ENCODE assay signal across 8 cellular contexts in the genomic region with DNA sequence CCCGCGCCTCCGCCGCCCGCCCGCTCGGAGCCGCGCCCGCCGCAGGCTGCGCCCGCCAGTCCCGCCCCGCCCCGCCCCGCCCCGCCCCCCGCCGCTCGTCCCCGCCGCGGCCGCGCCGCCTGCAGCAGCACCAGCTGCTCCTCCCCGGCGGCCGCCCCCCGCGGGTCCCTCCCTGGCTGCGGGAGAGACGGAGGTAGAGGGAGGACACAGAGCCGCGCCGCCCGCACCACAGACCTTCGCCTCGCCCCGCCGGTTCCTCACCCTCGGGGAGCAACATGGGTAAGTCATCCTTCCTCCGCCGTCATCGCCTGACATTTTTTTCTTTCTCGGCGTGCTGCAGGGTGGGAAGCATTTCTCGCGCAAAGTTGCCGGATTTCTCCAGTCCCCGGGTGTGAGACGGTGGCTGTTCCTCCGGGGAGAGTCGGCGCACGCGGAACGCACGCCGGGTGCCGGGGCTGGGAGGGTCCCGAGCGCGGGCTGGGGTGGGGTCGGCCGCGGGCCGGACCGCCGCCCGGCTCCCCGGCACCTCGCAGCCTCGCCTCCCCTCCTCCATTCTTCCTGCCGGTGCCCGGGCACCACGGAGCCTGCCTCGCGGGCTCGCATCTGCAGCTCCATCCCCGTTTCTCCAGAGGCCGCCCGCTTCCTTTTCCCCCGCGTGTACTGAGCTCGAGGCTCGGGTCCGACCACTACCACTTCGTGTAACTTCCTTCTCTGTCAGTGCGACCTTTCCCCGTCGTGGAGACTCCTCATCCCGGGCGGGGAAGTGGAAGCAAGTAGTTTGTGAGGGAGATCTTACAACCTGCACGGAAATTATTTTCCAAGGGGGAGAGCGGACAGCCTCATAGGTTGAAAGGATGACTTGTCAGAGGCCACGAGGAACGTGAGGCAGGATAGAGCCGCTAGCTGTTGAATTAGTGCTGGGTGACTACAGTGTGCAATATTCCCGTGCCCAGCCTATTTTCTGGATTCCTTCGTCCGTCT. TPM values are rescaled to one million over a fixed set of nuclear protein-coding genes. Genes with fewer than 3 reads are reported as not detected.
DNase-seq lines count a peak whose midpoint lies in the region; ATAC-seq and TF ChIP-seq lines count a peak whose summit lies in the region.

A gene with protein sequence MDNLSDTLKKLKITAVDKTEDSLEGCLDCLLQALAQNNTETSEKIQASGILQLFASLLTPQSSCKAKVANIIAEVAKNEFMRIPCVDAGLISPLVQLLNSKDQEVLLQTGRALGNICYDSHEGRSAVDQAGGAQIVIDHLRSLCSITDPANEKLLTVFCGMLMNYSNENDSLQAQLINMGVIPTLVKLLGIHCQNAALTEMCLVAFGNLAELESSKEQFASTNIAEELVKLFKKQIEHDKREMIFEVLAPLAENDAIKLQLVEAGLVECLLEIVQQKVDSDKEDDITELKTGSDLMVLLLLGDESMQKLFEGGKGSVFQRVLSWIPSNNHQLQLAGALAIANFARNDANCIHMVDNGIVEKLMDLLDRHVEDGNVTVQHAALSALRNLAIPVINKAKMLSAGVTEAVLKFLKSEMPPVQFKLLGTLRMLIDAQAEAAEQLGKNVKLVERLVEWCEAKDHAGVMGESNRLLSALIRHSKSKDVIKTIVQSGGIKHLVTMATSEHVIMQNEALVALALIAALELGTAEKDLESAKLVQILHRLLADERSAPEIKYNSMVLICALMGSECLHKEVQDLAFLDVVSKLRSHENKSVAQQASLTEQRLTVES (plus strand): TSS at position 94 of the 981 bp plus-strand sequence. CDS start 182 bp downstream, at position 276.

- no TSS peak for BruUV-seq in OCI-LY7 (replicated peaks; lab: Mats Ljungman, UMichigan)

- peak within 1 kb of the TSS; percentile 99 for H3K27ac Mint-ChIP-seq in neural crest cell (ENCODE audit: unreplicated experiment)

- no peaks in the 10 kb centered on the region for H3K36me3 Mint-ChIP-seq in neural crest cell (ENCODE audit: low read depth)

- POLR2A ChIA-PET in OCI-LY7 (lab: Charles Lee) = interaction anchor here (0.7 to 3.4 kb wide), 16 partner anchors 9 to 808 kb away, joined by 3 to 21 read pairs (median 4); a partner anchor contains a TSS

- H3K9me3 Mint-ChIP-seq in neural crest cell = no peaks in the 10 kb centered on the region

- H3K9me2 ChIP-seq in OCI-LY7 (ENCODE audit: insufficient read depth, low read length) = no peaks in the 10 kb centered on the region

- peaks cover 37% of the 10 kb centered on the region for H3K4me1 Mint-ChIP-seq in neural crest cell

- peak; percentile 6 for ATAC-seq in GM19351 (IDR thresholded peaks at IDR 0.05; ENCODE audit: unreplicated experiment)
- peak; percentile 4 for ATAC-seq in HG03460 (IDR thresholded peaks at IDR 0.05; ENCODE audit: unreplicated experiment)
- peak; percentile 51 for ATAC-seq in foreskin keratinocyte

- peaks cover 2% of the 10 kb centered on the region; the same call in 1 of the 2 replicates for H3K9me3 ChIP-seq in OCI-LY7 (ENCODE audit: low read length)

- H3K79me2 ChIP-seq in OCI-LY7 (ENCODE audit: insufficient read depth, low read depth, low read length) = peaks cover 63% of the 10 kb centered on the region

- H3K4me1 ChIP-seq in OCI-LY7 (ENCODE audit: insufficient read depth, low read length, poor library complexity, severe bottlenecking) (peaks cover 23% of the 10 kb centered on the region), foreskin keratinocyte (peaks cover 5% of the 10 kb centered on the region)

- H3K27me3 Mint-ChIP-seq in neural crest cell (ENCODE audit: low read depth) = no peaks in the 10 kb centered on the region

- H2AFZ ChIP-seq in OCI-LY7 (ENCODE audit: low read length) = peak within 1 kb of the TSS; percentile 84

- TF ChIP-seq CTCF in C4-2B (conservative IDR thresholded peaks at IDR 0.05) (no peak), OCI-LY7 (conservative IDR thresholded peaks at IDR 0.05; ENCODE audit: low read length) (no peak), foreskin keratinocyte (conservative IDR thresholded peaks at IDR 0.05) (no peak), neural crest cell (conservative IDR thresholded peaks at IDR 0.05) (no peak)

- intact Hi-C loops in OCI-LY7 (cut with micrococcal nuclease; ENCODE audit: unreplicated experiment) = loop anchor here (1.0 to 5.0 kb wide), 5 partner anchors 29 to 826 kb away; a partner anchor contains a TSS

- CTCF ChIA-PET in OCI-LY7 (lab: Charles Lee; ENCODE audit: unreplicated experiment) = interaction anchor here (2.4 kb wide), 1 partner anchor 119 kb away, joined by 8 read pairs; a partner anchor contains a TSS

- DNase-seq in OCI-LY7 (ENCODE audit: low spot score) (peak; percentile 52), foreskin keratinocyte (peak; percentile 46 to 69), neural crest cell (ENCODE audit: low read depth, low spot score) (no peak), superior temporal gyrus (ENCODE audit: extremely low spot score) (peak; percentile 67)
- DNase-seq in activated naive CD4-positive, alpha-beta T cell treated with Interleukin-2 at 50 U/mL for 16 hours = peak; percentile 39

- H3K27ac ChIP-seq in C4-2B = peak within 1 kb of the TSS; percentile 95
- peak within 1 kb of the TSS; percentile 66 for H3K27ac ChIP-seq in OCI-LY7 (ENCODE audit: low read depth, low read length, poor library complexity, severe bottlenecking)
- peak within 1 kb of the TSS; percentile 91 for H3K27ac ChIP-seq in foreskin keratinocyte

- peak within 1 kb of the TSS; percentile 97 for H3K4me3 Mint-ChIP-seq in neural crest cell

- H3K36me3 ChIP-seq in OCI-LY7 (ENCODE audit: insufficient read depth, low read length) = peaks cover 8% of the 10 kb centered on the region

- H3K4me3 ChIP-seq in OCI-LY7 (ENCODE audit: low read depth, low read length, poor library complexity, severe bottlenecking) = peak within 1 kb of the TSS; percentile 98

- no peaks in the 10 kb centered on the region for H3K27me3 ChIP-seq in foreskin keratinocyte

- H4K20me1 ChIP-seq in OCI-LY7 (ENCODE audit: insufficient read depth, low read length) = peaks cover 17% of the 10 kb centered on the region

- H3K4me2 ChIP-seq in OCI-LY7 (ENCODE audit: low read length) = peak within 1 kb of the TSS; percentile 97

RNA-seq across cellular contexts. Expression of the gene that starts here (rescaled TPM):
- total RNA-seq in OCI-LY7 (2014; rRNA removed; shearing (Covaris generic)) = 46.3 and 53.5 TPM in 2 replicates
- total RNA-seq in OCI-LY7 (2022) (57.8 and 59.4 TPM in 2 replicates), foreskin keratinocyte (79.5 and 81.6 TPM in 2 replicates), neural crest cell (46.0 and 46.3 TPM in 2 replicates)
- polyA plus RNA-seq in foreskin keratinocyte = 29.5 and 35.4 TPM in 2 replicates
